In genomic region chr16:78490431-78490830, GRCh38 we compare ENCODE assay signal across 17 cellular contexts.
DNase-seq lines count a peak whose midpoint lies in the region; ATAC-seq lines count a peak whose summit lies in the region.
"Had no signal": no experiment of that assay in that cellular context is flagged by ENCODE, and none has a peak within 500 bp of the region (broad histone marks: within the 10 kb centered on the region; RNA-seq: fewer than 3 reads in every experiment).

No MANE protein-coding gene starts in this region.

- no peak overlapping the region for H3K4me3 Mint-ChIP-seq in natural killer cell treated with Interleukin-12 subunit alpha and Interleukin-12 subunit beta and Interleukin-15 and Interleukin-18, amount 100 ng/mL, for 72 hours
- H3K4me3 Mint-ChIP-seq: CD4-positive, alpha-beta memory T cell; HFFc6 had no signal

- ATAC-seq in HG03460 (IDR thresholded peaks at IDR 0.05; ENCODE audit: unreplicated experiment) = no peak
- no peak for ATAC-seq in natural killer cell treated with Interleukin-12 subunit alpha and Interleukin-12 subunit beta and Interleukin-15 and Interleukin-18, amount 100 ng/mL, for 72 hours
- ATAC-seq: HepG2 had no signal

- DNase-seq in caudate nucleus (lab: John Stamatoyannopoulos, UW) (peak in 8 of 61 donors; percentile 3 to 70 (median 31)), midbrain (lab: John Stamatoyannopoulos, UW) (peak; percentile 36), putamen (ENCODE audit: low spot score) (peak; percentile 52), substantia nigra (lab: John Stamatoyannopoulos, UW) (peak in 5 of 49 donors; percentile 3 to 61 (median 35)), DMS153 treated with DMSO at 0.1 percent for 48 hours (lab: John Stamatoyannopoulos, UW; ENCODE audit: unreplicated experiment) (no peak), amniotic stem cell (lab: John Stamatoyannopoulos, UW) (no peak)
- no peak for DNase-seq in natural killer cell treated with Interleukin-12 subunit alpha and Interleukin-12 subunit beta and Interleukin-15 and Interleukin-18, amount 100 ng/mL, for 72 hours (ENCODE audit: low spot score)
- DNase-seq: BE2C; Caco-2; CD4-positive, alpha-beta memory T cell; DMS53; GF-D8; HCEC 1CT; HFFc6 had no signal

- H3K4me1 Mint-ChIP-seq in natural killer cell treated with Interleukin-12 subunit alpha and Interleukin-12 subunit beta and Interleukin-15 and Interleukin-18, amount 100 ng/mL, for 72 hours (ENCODE audit: low read depth in 2 of 2) = no peaks in the 10 kb centered on the region
- H3K4me1 Mint-ChIP-seq: CD4-positive, alpha-beta memory T cell had no signal

- no peaks in the 10 kb centered on the region for H3K27me3 Mint-ChIP-seq in natural killer cell treated with Interleukin-12 subunit alpha and Interleukin-12 subunit beta and Interleukin-15 and Interleukin-18, amount 100 ng/mL, for 72 hours
- H3K27me3 Mint-ChIP-seq: CD4-positive, alpha-beta memory T cell had no signal

- no peaks in the 10 kb centered on the region for H3K36me3 Mint-ChIP-seq in natural killer cell treated with Interleukin-12 subunit alpha and Interleukin-12 subunit beta and Interleukin-15 and Interleukin-18, amount 100 ng/mL, for 72 hours
- H3K36me3 Mint-ChIP-seq: CD4-positive, alpha-beta memory T cell had no signal

- no peaks in the 10 kb centered on the region for H3K9me3 Mint-ChIP-seq in natural killer cell treated with Interleukin-12 subunit alpha and Interleukin-12 subunit beta and Interleukin-15 and Interleukin-18, amount 100 ng/mL, for 72 hours

- peak overlapping the region; percentile 18 for H3K27ac ChIP-seq in caudate nucleus (ENCODE audit: low read depth, low read length)
- H3K27ac ChIP-seq in substantia nigra (ENCODE audit: low read depth, low read length, poor library complexity, severe bottlenecking) = peak overlapping the region; percentile 46
- H3K27ac ChIP-seq: C4-2B had no signal

- H3K27ac Mint-ChIP-seq in natural killer cell treated with Interleukin-12 subunit alpha and Interleukin-12 subunit beta and Interleukin-15 and Interleukin-18, amount 100 ng/mL, for 72 hours = no peak overlapping the region
- H3K27ac Mint-ChIP-seq: CD4-positive, alpha-beta memory T cell; HFFc6 had no signal

Comparison
In these comparisons a context has a peak if more than half of its experiments do, and no peak if none do; other contexts are left out.
1. DNase-seq: peak in midbrain (single experiment) and putamen (single experiment); none in DMS153 treated with DMSO at 0.1 percent for 48 hours (single experiment), natural killer cell treated with Interleukin-12 subunit alpha and Interleukin-12 subunit beta and Interleukin-15 and Interleukin-18, amount 100 ng/mL, for 72 hours (single experiment) and amniotic stem cell (single experiment).